9 cellular contexts compared by ENCODE assay signal in the genomic region with DNA sequence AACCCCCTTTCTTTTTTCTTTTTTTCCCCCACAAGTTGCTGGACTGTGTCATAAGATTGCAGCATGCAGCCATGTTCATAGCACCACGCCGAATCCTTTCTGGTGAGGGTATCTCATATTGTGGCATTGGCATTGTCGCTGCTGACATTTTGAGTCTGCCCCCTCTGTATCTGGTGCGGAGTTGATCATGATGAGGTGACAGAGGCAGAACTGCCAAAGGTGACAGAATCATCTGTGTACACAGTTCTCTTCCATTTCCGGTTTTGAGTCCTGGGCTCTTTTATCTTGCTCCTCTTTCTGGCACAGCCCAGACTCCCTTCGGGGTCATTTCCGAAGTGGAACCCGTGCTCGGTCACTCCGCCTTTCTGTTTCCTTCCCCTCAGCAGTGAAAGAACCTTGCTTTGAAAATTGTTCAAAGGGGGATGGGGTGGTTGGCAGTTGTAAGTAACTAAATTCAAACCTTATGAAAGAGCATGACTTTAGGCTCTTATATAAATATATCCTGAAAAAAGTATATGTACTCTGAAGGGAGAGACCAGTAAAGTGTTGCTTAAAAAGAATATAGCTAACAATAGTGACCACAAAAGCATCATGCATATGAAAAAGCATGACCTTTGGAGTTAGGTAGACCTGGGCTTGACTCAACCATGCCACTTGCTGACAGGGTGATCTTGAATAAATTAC. TPM values are rescaled to one million over a fixed set of nuclear protein-coding genes. Genes with fewer than 3 reads are reported as not detected.
DNase-seq lines count a peak whose midpoint lies in the region; ATAC-seq and TF ChIP-seq lines count a peak whose summit lies in the region.
"Had no signal": no experiment of that assay in that cellular context is flagged by ENCODE, and none has a peak within 500 bp of the region (broad histone marks: within the 10 kb centered on the region; RNA-seq: fewer than 3 reads in every experiment).

No MANE protein-coding gene starts in this region.

- H3K27ac ChIP-seq in right lobe of liver (peak overlapping the region in 1 of 3 donors; percentile 18), hepatocyte (no peak overlapping the region)
- H3K27ac ChIP-seq: body of pancreas had no signal

- no peak overlapping the region for H3K4me2 ChIP-seq in hepatocyte

- H3K9me3 Mint-ChIP-seq in activated CD8-positive, alpha-beta T cell treated with anti-CD3 and anti-CD28 coated beads for 36 hours, result no peaks in the 10 kb centered on the region

- no peaks in the 10 kb centered on the region for H3K79me2 ChIP-seq in hepatocyte

- H2AFZ ChIP-seq in hepatocyte, result no peak overlapping the region

- H3K27me3 Mint-ChIP-seq in activated CD8-positive, alpha-beta T cell treated with anti-CD3 and anti-CD28 coated beads for 36 hours, result no peaks in the 10 kb centered on the region

- POLR2A ChIA-PET in activated CD8-positive, alpha-beta T cell treated with anti-CD3 and anti-CD28 coated beads for 36 hours (lab: Charles Lee), result interaction anchor here (0.7 kb wide), 1 partner anchor 732 kb away, joined by 3 read pairs; no protein-coding TSS in a partner anchor

- 34% methylated on average over 10 of the region's 10 CpGs for WGBS in right lobe of liver (ENCODE audit: insufficient coverage, low coverage, low lambda C conversion rate, missing lambda C conversion rate)
- 74% methylated on average over 10 of the region's 10 CpGs for WGBS in hepatocyte (ENCODE audit: low lambda C conversion rate, missing lambda C conversion rate)

- DNase-seq in activated CD8-positive, alpha-beta T cell treated with anti-CD3 and anti-CD28 coated beads for 36 hours, result peak; percentile 69
- DNase-seq in right lobe of liver (peak in 1 of 3 donors; percentile 26), NCI-H69 (lab: John Stamatoyannopoulos, UW) (no peak), NCI-H1092 (lab: John Stamatoyannopoulos, UW) (no peak), NCI-H1048 (lab: John Stamatoyannopoulos, UW) (no peak), hepatocyte (ENCODE audit: low spot score) (no peak)

- H4K20me1 ChIP-seq in hepatocyte (ENCODE audit: insufficient read depth, poor library complexity, severe bottlenecking), result no peaks in the 10 kb centered on the region

- H3K4me3 Mint-ChIP-seq in activated CD8-positive, alpha-beta T cell treated with anti-CD3 and anti-CD28 coated beads for 36 hours, result peak overlapping the region; percentile 63

- H3K4me3 ChIP-seq in right lobe of liver, result no peak overlapping the region
- no peak overlapping the region for H3K4me3 ChIP-seq in hepatocyte
- H3K4me3 ChIP-seq: body of pancreas had no signal

- peak; percentile 83 for ATAC-seq in GM18907 (IDR thresholded peaks at IDR 0.05; ENCODE audit: unreplicated experiment)
- ATAC-seq in HG02973 (IDR thresholded peaks at IDR 0.05; ENCODE audit: unreplicated experiment), result peak; percentile 86
- peak; percentile 96 for ATAC-seq in activated CD8-positive, alpha-beta T cell treated with anti-CD3 and anti-CD28 coated beads for 36 hours
- peak; percentile 70 to 90 (median 86) for ATAC-seq in right lobe of liver
- ATAC-seq: body of pancreas had no signal

- peak overlapping the region; percentile 86 for H3K27ac Mint-ChIP-seq in activated CD8-positive, alpha-beta T cell treated with anti-CD3 and anti-CD28 coated beads for 36 hours

- no peak for TF ChIP-seq POLR2A in right lobe of liver (IDR thresholded peaks at IDR 0.05)

- no peaks in the 10 kb centered on the region for H3K9me2 ChIP-seq in hepatocyte (replicated peaks; ENCODE audit: insufficient read depth)

- no peaks in the 10 kb centered on the region for H3K36me3 ChIP-seq in right lobe of liver
- H3K36me3 ChIP-seq in hepatocyte (replicated peaks; ENCODE audit: insufficient read depth, low read depth), result no peaks in the 10 kb centered on the region

- H3K9me3 ChIP-seq in right lobe of liver (no peaks in the 10 kb centered on the region), hepatocyte (ENCODE audit: low read depth) (no peaks in the 10 kb centered on the region)
- H3K9me3 ChIP-seq: body of pancreas had no signal

- CTCF ChIA-PET in activated CD8-positive, alpha-beta T cell treated with anti-CD3 and anti-CD28 coated beads for 36 hours (lab: Charles Lee), result interaction anchor here (1.1 to 1.3 kb wide), 2 partner anchors 108 to 142 kb away, joined by 4 to 5 read pairs; no protein-coding TSS in a partner anchor

- H3K27me3 ChIP-seq in right lobe of liver (no peaks in the 10 kb centered on the region), hepatocyte (no peaks in the 10 kb centered on the region)
- H3K27me3 ChIP-seq: body of pancreas had no signal

- H3K4me1 ChIP-seq in right lobe of liver, result peaks cover 0 to 16% (median 4%) of the 10 kb centered on the region in 4 donors
- peaks cover 18% of the 10 kb centered on the region for H3K4me1 ChIP-seq in hepatocyte (ENCODE audit: insufficient read depth)
- H3K4me1 ChIP-seq: body of pancreas had no signal

- no peaks in the 10 kb centered on the region for H3K36me3 Mint-ChIP-seq in activated CD8-positive, alpha-beta T cell treated with anti-CD3 and anti-CD28 coated beads for 36 hours (ENCODE audit: low read depth)

- peaks cover 22% of the 10 kb centered on the region for H3K4me1 Mint-ChIP-seq in activated CD8-positive, alpha-beta T cell treated with anti-CD3 and anti-CD28 coated beads for 36 hours (ENCODE audit: low read depth)

- TF ChIP-seq CTCF in activated CD8-positive, alpha-beta T cell treated with anti-CD3 and anti-CD28 coated beads for 36 hours (IDR thresholded peaks at IDR 0.05), result no peak
- TF ChIP-seq CTCF in right lobe of liver (IDR thresholded peaks at IDR 0.05) (no peak), hepatocyte (IDR thresholded peaks at IDR 0.05; ENCODE audit: poor library complexity) (no peak)

- intact Hi-C loops in activated CD8-positive, alpha-beta T cell treated with anti-CD3 and anti-CD28 coated beads for 36 hours (cut with micrococcal nuclease), result no loop called here
- intact Hi-C loops in right lobe of liver (cut with DNase I), result no loop called here

RNA-seq across cellular contexts. Expression of a gene that starts 55.0 kb away (rescaled TPM):
- 10 to 100 TPM; 10.3 to 12.4 TPM for total RNA-seq in activated CD8-positive, alpha-beta T cell treated with anti-CD3 and anti-CD28 coated beads for 36 hours
- total RNA-seq in right lobe of liver (10 to 100 TPM; 13.1 to 23.3 (median 18.2) TPM), hepatocyte (92.5 and 96.5 TPM in 2 replicates)
- 27.3 and 27.9 TPM in 2 replicates for polyA plus RNA-seq in hepatocyte
